Comparison of ENCODE assay signal across 9 cellular contexts in the genomic region with DNA sequence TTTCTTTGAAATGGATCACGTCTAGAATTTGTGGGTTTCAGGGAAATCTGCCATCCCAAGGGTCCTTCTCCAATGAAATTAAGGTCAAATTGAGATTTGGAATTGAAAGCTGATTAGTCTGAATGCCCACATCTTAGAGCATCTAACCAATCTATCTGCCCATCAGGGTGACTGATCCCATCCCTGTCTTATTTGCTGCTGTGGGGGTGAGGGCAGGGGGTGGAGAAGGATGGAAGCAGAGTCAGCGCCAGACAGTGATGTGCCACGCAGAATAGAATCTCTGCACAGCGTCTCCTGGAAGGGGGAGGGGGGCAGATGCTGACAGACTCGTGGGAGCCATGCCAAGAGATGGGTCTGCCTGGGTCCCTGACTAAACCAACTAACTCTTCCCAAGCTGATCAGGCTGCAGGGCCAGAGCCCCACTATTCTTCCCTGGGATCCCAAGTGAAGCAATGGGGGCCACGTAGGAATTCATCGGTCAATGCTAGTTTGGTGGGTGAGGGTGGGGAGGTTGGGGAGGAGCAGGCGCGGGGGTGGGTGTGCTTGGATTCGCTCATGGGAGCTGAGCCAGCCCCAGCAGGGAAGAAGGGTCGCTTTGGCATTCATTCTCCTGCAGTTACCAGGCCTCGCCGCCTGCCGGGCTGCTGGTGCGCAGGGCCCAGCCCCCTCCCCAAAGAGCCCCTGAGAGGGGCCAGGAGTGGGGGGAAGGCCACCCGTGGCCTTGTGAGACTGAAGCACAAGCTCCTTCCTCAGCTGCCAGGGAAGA. TPM values are rescaled to one million over a fixed set of nuclear protein-coding genes. Genes with fewer than 3 reads are reported as not detected.
DNase-seq lines count a peak whose midpoint lies in the region; ATAC-seq, FAIRE-seq and TF ChIP-seq lines count a peak whose summit lies in the region.
"Had no signal": no experiment of that assay in that cellular context is flagged by ENCODE, and none has a peak within 500 bp of the region (broad histone marks: within the 10 kb centered on the region; RNA-seq: fewer than 3 reads in every experiment).

No MANE protein-coding gene starts in this region.

- FAIRE-seq in keratinocyte (lab: Jason Lieb, UNC), result no peak
- no peak for FAIRE-seq in urothelium cell line (lab: Jason Lieb, UNC)

- H3K9me1 ChIP-seq in keratinocyte (ENCODE audit: control insufficient read depth, extremely low read depth, insufficient read depth, low read length), result no peaks in the 10 kb centered on the region

- peaks cover 32% of the 10 kb centered on the region for H3K4me1 ChIP-seq in cardiac muscle cell (ENCODE audit: low read depth)
- peaks cover 59 to 61% of the 10 kb centered on the region in 2 experiments for H3K4me1 ChIP-seq in SK-N-SH (ENCODE audit: control insufficient read depth in 1 of 2, insufficient read depth in 2 of 2, low read depth in 1 of 2, low read length in 1 of 2)
- H3K4me1 ChIP-seq in keratinocyte (ENCODE audit: control insufficient read depth, extremely low read depth, insufficient read depth, low read length), result peaks cover 19% of the 10 kb centered on the region
- peaks cover 9 to 19% (median 11%) of the 10 kb centered on the region in 4 donors for H3K4me1 ChIP-seq in upper lobe of left lung

- intact Hi-C loops in left ventricle myocardium superior (cut with micrococcal nuclease), result no loop called here

- no peaks in the 10 kb centered on the region for H3K9me2 ChIP-seq in SK-N-SH

- TF ChIP-seq CTCF in cardiac muscle cell (IDR thresholded peaks at IDR 0.05; ENCODE audit: low read depth, low read length) (no peak), SK-N-SH (IDR thresholded peaks at IDR 0.05) (peak; percentile 34), keratinocyte (optimal IDR thresholded peaks at IDR 0.05 in 1 of 3, IDR thresholded peaks at IDR 0.05 in 1 of 3, conservative IDR thresholded peaks at IDR 0.05 in 1 of 3; ENCODE audit: extremely low read depth in 1 of 3, insufficient read depth in 2 of 3, low read length in 3 of 3) (no peak), upper lobe of left lung (IDR thresholded peaks at IDR 0.05) (no peak)

- TF ChIP-seq POLR2A in upper lobe of left lung (IDR thresholded peaks at IDR 0.05), result no peak

- POLR2A ChIA-PET in SK-N-SH (lab: Yijun Ruan, JAX), result interaction anchor here (0.9 to 9.0 kb wide), 16 partner anchors 9 to 355 kb away, joined by 3 to 223 read pairs (median 8); partner anchors contain the start of genes CBX1, CDK5RAP3, NFE2L1 and PNPO

- dilution Hi-C loops in keratinocyte (cut with MboI; ENCODE audit: extremely low pct_ligation_motif_present, low sequenced_read_pairs), result no loop called here

- TF ChIP-seq RAD21 in SK-N-SH (IDR thresholded peaks at IDR 0.05; ENCODE audit: low read length), result peak; percentile 45

- peak; percentile 30 to 93; a peak in 2 of 4 replicates for TF ChIP-seq EP300 in SK-N-SH (IDR thresholded peaks at IDR 0.05; ENCODE audit: borderline replicate concordance in 1 of 2, low read depth in 1 of 2, low read length in 1 of 2)
- no peak for TF ChIP-seq EP300 in upper lobe of left lung (IDR thresholded peaks at IDR 0.05)

- H3K9ac ChIP-seq in SK-N-SH (peak overlapping the region; percentile 72), keratinocyte (ENCODE audit: control insufficient read depth, extremely low read depth, insufficient read depth, low read length) (peak overlapping the region; percentile 4)

- ATAC-seq in left ventricle myocardium superior (no peak), upper lobe of left lung (ENCODE audit: low FRiP score in 2 of 2) (no peak), HG03439 (IDR thresholded peaks at IDR 0.05; ENCODE audit: unreplicated experiment) (no peak), GM18519 (IDR thresholded peaks at IDR 0.05; ENCODE audit: low FRiP score, unreplicated experiment) (no peak)

- H3K9me3 ChIP-seq in cardiac muscle cell (ENCODE audit: low read depth), result no peaks in the 10 kb centered on the region
- H3K9me3 ChIP-seq in SK-N-SH, result no peaks in the 10 kb centered on the region
- no peaks in the 10 kb centered on the region for H3K9me3 ChIP-seq in keratinocyte (ENCODE audit: control insufficient read depth, low read depth, low read length)
- no peaks in the 10 kb centered on the region for H3K9me3 ChIP-seq in upper lobe of left lung

- 18% methylated on average over 15 of the region's 16 CpGs for WGBS in SK-N-SH (ENCODE audit: low lambda C conversion rate)
- 67 to 71% methylated on average over 8 to 16 of the region's 16 CpGs for WGBS in upper lobe of left lung, 2 donors

- H4K20me1 ChIP-seq in SK-N-SH (ENCODE audit: insufficient read depth), result no peaks in the 10 kb centered on the region
- no peaks in the 10 kb centered on the region for H4K20me1 ChIP-seq in keratinocyte (ENCODE audit: control insufficient read depth, extremely low read depth, insufficient read depth, low read length)

- H3K27me3 ChIP-seq in cardiac muscle cell, result no peaks in the 10 kb centered on the region
- H3K27me3 ChIP-seq in SK-N-SH (ENCODE audit: insufficient read depth), result no peaks in the 10 kb centered on the region
- H3K27me3 ChIP-seq in keratinocyte (ENCODE audit: control insufficient read depth, extremely low read depth, insufficient read depth, low read length), result no peaks in the 10 kb centered on the region
- no peaks in the 10 kb centered on the region for H3K27me3 ChIP-seq in upper lobe of left lung

- DNase-seq in cardiac muscle cell (ENCODE audit: low read depth in 1 of 2, low spot score in 1 of 2), result no peak
- DNase-seq in left ventricle myocardium superior, result no peak
- peak; percentile 86 for DNase-seq in SK-N-SH
- DNase-seq in keratinocyte (ENCODE audit: low read depth, low spot score), result no peak
- peak in 1 of 2 donors; percentile 51 for DNase-seq in upper lobe of left lung
- DNase-seq in urothelium cell line (ENCODE audit: low spot score), result no peak

- no peak overlapping the region for H3K4me3 ChIP-seq in cardiac muscle cell
- H3K4me3 ChIP-seq in SK-N-SH (ENCODE audit: low read depth in 2 of 2, low read length in 1 of 2), result peak overlapping the region in 1 of 2 experiments; percentile 25; a peak in 3 of 4 replicates
- H3K4me3 ChIP-seq in keratinocyte (ENCODE audit: control insufficient read depth in 2 of 3, extremely low read depth in 1 of 3, insufficient read depth in 2 of 3, low read depth in 1 of 3, low read length in 3 of 3), result no peak overlapping the region
- H3K4me3 ChIP-seq in upper lobe of left lung, result no peak overlapping the region

- H3K4me2 ChIP-seq in SK-N-SH (peak overlapping the region; percentile 72), keratinocyte (ENCODE audit: control insufficient read depth, extremely low read depth, insufficient read depth, low read depth, low read length) (peak overlapping the region; percentile 63)

- peak overlapping the region; percentile 91 for H2AFZ ChIP-seq in SK-N-SH (ENCODE audit: low read depth)
- H2AFZ ChIP-seq in keratinocyte (ENCODE audit: control insufficient read depth, low read length), result peak overlapping the region; percentile 98

- H3K27ac ChIP-seq in cardiac muscle cell (peak overlapping the region; percentile 88), SK-N-SH (ENCODE audit: low read depth in 2 of 2, low read length in 1 of 2) (peak overlapping the region; percentile 99 to 100), keratinocyte (ENCODE audit: control insufficient read depth, insufficient read depth, low read length) (peak overlapping the region; percentile 37), upper lobe of left lung (peak overlapping the region in 3 of 4 donors; percentile 59 to 73 (median 69))

- CTCF ChIA-PET in SK-N-SH (lab: Yijun Ruan, JAX), result interaction anchor here (1.4 to 41.8 kb wide), 8 partner anchors 9 to 95 kb away, joined by 4 to 1752 read pairs (median 16); partner anchors contain the start of gene CDK5RAP3

- H3F3A ChIP-seq in SK-N-SH (replicated peaks; ENCODE audit: insufficient read depth), result peaks cover 44% of the 10 kb centered on the region

- H3K36me3 ChIP-seq in cardiac muscle cell, result no peaks in the 10 kb centered on the region
- H3K36me3 ChIP-seq in SK-N-SH (replicated peaks in 1 of 2; ENCODE audit: control insufficient read depth in 1 of 2, insufficient read depth in 2 of 2, low read length in 1 of 2), result no peaks in the 10 kb centered on the region
- no peaks in the 10 kb centered on the region for H3K36me3 ChIP-seq in keratinocyte (ENCODE audit: control insufficient read depth in 2 of 2, extremely low read depth in 1 of 2, insufficient read depth in 2 of 2, low read length in 2 of 2)
- H3K36me3 ChIP-seq in upper lobe of left lung, result no peaks in the 10 kb centered on the region

- H3K79me2 ChIP-seq in SK-N-SH (ENCODE audit: insufficient read depth), result no peaks in the 10 kb centered on the region
- H3K79me2 ChIP-seq in keratinocyte (ENCODE audit: control insufficient read depth, insufficient read depth, low read length), result no peaks in the 10 kb centered on the region

RNA-seq across cellular contexts. Expression of gene CDK5RAP3, which starts 32.2 kb away (rescaled TPM):
- total RNA-seq in cardiac muscle cell (81.8 and 121 TPM in 2 replicates), left ventricle myocardium superior (50.8 TPM), upper lobe of left lung (100 to 1,000 TPM in 5 of 6 donors, 10 to 100 TPM in 1; 76.6 to 661 (median 160) TPM)
- polyA plus RNA-seq in cardiac muscle cell (137 and 158 TPM in 2 replicates), SK-N-SH (2012; rRNA removed) (208 and 288 TPM in 2 replicates), keratinocyte (62.7 to 79.4 TPM (median 63.9 TPM) in 3 replicates)
- polyA plus RNA-seq in SK-N-SH (2012; cell fraction: cytosol; rRNA removed), result 77.8 and 94.7 TPM in 2 replicates
- 1,862 and 2,736 TPM in 2 replicates for polyA plus RNA-seq in SK-N-SH (2012; cell fraction: nucleus; rRNA removed)
- 69.5 TPM for polyA plus RNA-seq in keratinocyte (2011; ENCODE audit: low read depth)
- 24.8 and 26.8 TPM in 2 replicates for polyA plus RNA-seq in keratinocyte (2011; cell fraction: cytosol; rRNA removed)
- 316 and 363 TPM in 2 replicates for polyA plus RNA-seq in keratinocyte (2011; cell fraction: nucleus; rRNA removed)
- 58.2 and 79.6 TPM in 2 replicates for polyA plus RNA-seq in keratinocyte (2012; ENCODE audit: low replicate concordance)
- 39.3 to 66.2 TPM (median 50.9 TPM) in 3 replicates for polyA minus RNA-seq in keratinocyte
- 18.8 TPM for polyA minus RNA-seq in keratinocyte (2011; cell fraction: cytosol; rRNA and poly(A)+ RNA removed)
- polyA minus RNA-seq in keratinocyte (2011; cell fraction: nucleus; rRNA and poly(A)+ RNA removed), result 39.1 and 52.5 TPM in 2 replicates

RNA-seq across cellular contexts. Expression of gene COPZ2, which starts 34.5 kb away (rescaled TPM):
- total RNA-seq in cardiac muscle cell (10.8 and 14.4 TPM in 2 replicates), left ventricle myocardium superior (58.2 TPM), upper lobe of left lung (10 to 100 TPM in 4 of 6 donors, 1 to 10 TPM in 2; 5.2 to 33.5 (median 17.7) TPM)
- polyA plus RNA-seq in cardiac muscle cell (23.5 and 36.1 TPM in 2 replicates), SK-N-SH (2012; rRNA removed) (31.2 and 36.9 TPM in 2 replicates), keratinocyte (11.1 to 18.0 TPM (median 12.5 TPM) in 3 replicates)
- polyA plus RNA-seq in SK-N-SH (2012; cell fraction: cytosol; rRNA removed), result 35.6 and 43.6 TPM in 2 replicates
- polyA plus RNA-seq in SK-N-SH (2012; cell fraction: nucleus; rRNA removed), result 29.6 and 30.5 TPM in 2 replicates
- 13.4 TPM for polyA plus RNA-seq in keratinocyte (2011; ENCODE audit: low read depth)
- 19.8 and 23.7 TPM in 2 replicates for polyA plus RNA-seq in keratinocyte (2011; cell fraction: cytosol; rRNA removed)
- 14.8 and 16.3 TPM in 2 replicates for polyA plus RNA-seq in keratinocyte (2011; cell fraction: nucleus; rRNA removed)
- 16.5 and 17.2 TPM in 2 replicates for polyA plus RNA-seq in keratinocyte (2012; ENCODE audit: low replicate concordance)
- 7.2 to 11.6 TPM (median 9.0 TPM) in 3 replicates for polyA minus RNA-seq in keratinocyte
- 13.8 TPM for polyA minus RNA-seq in keratinocyte (2011; cell fraction: cytosol; rRNA and poly(A)+ RNA removed)
- 3.0 and 7.2 TPM in 2 replicates for polyA minus RNA-seq in keratinocyte (2011; cell fraction: nucleus; rRNA and poly(A)+ RNA removed)

RNA-seq across cellular contexts. Expression of gene NFE2L1, which starts 45.1 kb away (rescaled TPM):
- total RNA-seq in cardiac muscle cell (96.4 and 122 TPM in 2 replicates), left ventricle myocardium superior (886 TPM), upper lobe of left lung (100 to 1,000 TPM; 105 to 203 (median 148) TPM)
- polyA plus RNA-seq in cardiac muscle cell (56.0 and 56.7 TPM in 2 replicates), SK-N-SH (2012; rRNA removed) (159 and 174 TPM in 2 replicates), keratinocyte (169 to 284 TPM (median 208 TPM) in 3 replicates)
- polyA plus RNA-seq in SK-N-SH (2012; cell fraction: cytosol; rRNA removed), result 128 and 192 TPM in 2 replicates
- polyA plus RNA-seq in SK-N-SH (2012; cell fraction: nucleus; rRNA removed), result 135 and 166 TPM in 2 replicates
- polyA plus RNA-seq in keratinocyte (2011; ENCODE audit: low read depth), result 179 TPM
- polyA plus RNA-seq in keratinocyte (2011; cell fraction: cytosol; rRNA removed), result 112 TPM in 2 replicates
- 514 and 591 TPM in 2 replicates for polyA plus RNA-seq in keratinocyte (2011; cell fraction: nucleus; rRNA removed)
- 152 and 178 TPM in 2 replicates for polyA plus RNA-seq in keratinocyte (2012; ENCODE audit: low replicate concordance)
- polyA minus RNA-seq in keratinocyte, result 167 to 352 TPM (median 217 TPM) in 3 replicates
- 115 TPM for polyA minus RNA-seq in keratinocyte (2011; cell fraction: cytosol; rRNA and poly(A)+ RNA removed)
- 374 and 414 TPM in 2 replicates for polyA minus RNA-seq in keratinocyte (2011; cell fraction: nucleus; rRNA and poly(A)+ RNA removed)

RNA-seq across cellular contexts. Expression of gene PRR15L, which starts 45.4 kb away (rescaled TPM):
- total RNA-seq in cardiac muscle cell (not detected in 2 replicates), left ventricle myocardium superior (not detected), upper lobe of left lung (100 to 1,000 TPM in 1 of 6 donors, 10 to 100 TPM in 5; 34.2 to 105 (median 75.2) TPM)
- polyA plus RNA-seq in cardiac muscle cell (0.22 TPM in 1 of 2 replicates, not detected in the other), SK-N-SH (2012; rRNA removed) (not detected in 2 replicates), keratinocyte (0.06 to 0.24 TPM (median 0.16 TPM) in 3 replicates)
- not detected in 2 replicates for polyA plus RNA-seq in SK-N-SH (2012; cell fraction: cytosol; rRNA removed)
- not detected in 2 replicates for polyA plus RNA-seq in SK-N-SH (2012; cell fraction: nucleus; rRNA removed)
- not detected for polyA plus RNA-seq in keratinocyte (2011; ENCODE audit: low read depth)
- 0.06 and 0.28 TPM in 2 replicates for polyA plus RNA-seq in keratinocyte (2011; cell fraction: cytosol; rRNA removed)
- 0.15 and 0.19 TPM in 2 replicates for polyA plus RNA-seq in keratinocyte (2011; cell fraction: nucleus; rRNA removed)
- 0.11 and 0.48 TPM in 2 replicates for polyA plus RNA-seq in keratinocyte (2012; ENCODE audit: low replicate concordance)
- polyA minus RNA-seq in keratinocyte, result not detected in 3 replicates
- polyA minus RNA-seq in keratinocyte (2011; cell fraction: cytosol; rRNA and poly(A)+ RNA removed), result not detected
- polyA minus RNA-seq in keratinocyte (2011; cell fraction: nucleus; rRNA and poly(A)+ RNA removed), result 0.78 TPM in 1 of 2 replicates, not detected in the other
- total RNA-seq: activated T-helper 1 cell treated with anti-CD3 and anti-CD28 coated beads, Interleukin-12 subunit alpha, Interleukin-12 subunit beta, Interleukin-2, Interleukin-4 antibody, amounts not matched to agents 30 ng/mL and 10 ng/mL and 1 ng/mL, durations not matched to agents 14 hours and 24 hours and 36 hours had no signal

Comparison
In these comparisons a context has a peak if more than half of its experiments do, and no peak if none do; other contexts are left out.
1. H3K27ac ChIP-seq: peak in every context shown above with its lines; median percentile 100 in SK-N-SH; 88 in cardiac muscle cell; 69 in upper lobe of left lung; 37 in keratinocyte.